ENCODE assay signal across 9 cellular contexts in the genomic region with DNA sequence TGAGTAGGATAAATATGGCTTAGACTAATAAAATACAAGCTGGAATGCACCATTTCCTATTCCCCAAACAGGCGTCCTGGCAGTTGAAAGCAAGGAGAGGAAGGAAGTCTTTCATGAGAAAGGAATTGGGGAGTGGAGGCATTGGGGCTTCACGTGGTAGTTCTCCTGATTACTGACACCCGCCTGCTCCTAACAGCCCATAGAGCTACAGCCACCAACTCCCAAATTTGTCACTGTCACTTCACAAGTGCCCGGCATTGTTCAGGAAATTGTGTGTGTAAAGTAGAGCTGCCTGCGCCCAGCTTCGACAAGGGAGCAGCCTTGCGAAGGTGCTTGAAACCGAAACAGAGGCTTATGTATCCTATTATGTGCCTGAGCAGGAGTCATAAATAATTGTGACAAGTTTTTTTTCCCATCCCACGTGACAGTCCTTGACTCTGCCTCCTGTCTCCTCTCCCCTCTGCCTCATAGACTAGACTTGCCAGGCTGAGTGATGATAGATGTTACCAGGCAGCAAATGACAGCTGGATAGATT.
DNase-seq lines count a peak whose midpoint lies in the region; ATAC-seq lines count a peak whose summit lies in the region.
"Had no signal": no experiment of that assay in that cellular context is flagged by ENCODE, and none has a peak within 500 bp of the region (broad histone marks: within the 10 kb centered on the region; RNA-seq: fewer than 3 reads in every experiment).

No MANE protein-coding gene starts in this region.

- ATAC-seq in HG03342 (IDR thresholded peaks at IDR 0.05; ENCODE audit: unreplicated experiment) (no peak), HG03280 (IDR thresholded peaks at IDR 0.05; ENCODE audit: unreplicated experiment) (no peak)
- ATAC-seq: A549 had no signal

- peak; percentile 7 for DNase-seq in NCI-H748 (lab: John Stamatoyannopoulos, UW; ENCODE audit: unreplicated experiment)
- DNase-seq in NCI-H748 treated with DMSO at 0.1 percent for 48 hours (lab: John Stamatoyannopoulos, UW) = no peak
- peak; percentile 58 for DNase-seq in SW480 (ENCODE audit: low spot score)
- DNase-seq in glomerular endothelial cell (ENCODE audit: extremely low read depth, low read depth, low spot score) = peak; percentile 88
- DNase-seq in stimulated activated CD4-positive, alpha-beta T cell treated with anti-CD3 and anti-CD28 coated beads, Interleukin-4, amount 100 ng/mL, for 24 hours = peak; percentile 34
- DNase-seq in amniotic stem cell (lab: John Stamatoyannopoulos, UW) = no peak

Comparison
In these comparisons a context has a peak if more than half of its experiments do, and no peak if none do; other contexts are left out.
1. DNase-seq: peak in NCI-H748 (single experiment), SW480 (single experiment), glomerular endothelial cell (single experiment) and stimulated activated CD4-positive, alpha-beta T cell treated with anti-CD3 and anti-CD28 coated beads, Interleukin-4, amount 100 ng/mL, for 24 hours (single experiment); none in NCI-H748 treated with DMSO at 0.1 percent for 48 hours (single experiment) and amniotic stem cell (single experiment).